Comparison of ENCODE assay signal across 17 cellular contexts in genomic region chr19:34595683-34596082, GRCh38.
"Had no signal": no experiment of that assay in that cellular context is flagged by ENCODE, and none has a peak within 500 bp of the region (broad histone marks: within the 10 kb centered on the region; RNA-seq: fewer than 3 reads in every experiment).

No MANE protein-coding gene starts in this region.

- H3K4me3 ChIP-seq: MG63, SJSA1, SK-N-MC had no signal

- DNase-seq: Karpas-422, KG1, MG63, NCI-H1092, NCI-H1105 treated with DMSO at 0.1 percent for 48 hours, NCI-H1417 treated with DMSO at 0.1 percent for 48 hours, NCI-H1694 treated with DMSO at 0.1 percent for 48 hours, NCI-H1930, NCI-H2081, NCI-H2107, NCI-H2227 treated with DMSO at 0.1 percent for 48 hours, NCI-H82, Right ventricle myocardium superior, RPMI8226, SIG-M5 had no signal

- H3K9me3 ChIP-seq: MG63, SJSA1 had no signal

- H3K27me3 ChIP-seq: MG63, SJSA1 had no signal

- H3K27ac ChIP-seq: SJSA1, SK-N-MC had no signal

- H3K4me1 ChIP-seq: SJSA1 had no signal
